ENCODE assay signal across 18 cellular contexts in the genomic region with DNA sequence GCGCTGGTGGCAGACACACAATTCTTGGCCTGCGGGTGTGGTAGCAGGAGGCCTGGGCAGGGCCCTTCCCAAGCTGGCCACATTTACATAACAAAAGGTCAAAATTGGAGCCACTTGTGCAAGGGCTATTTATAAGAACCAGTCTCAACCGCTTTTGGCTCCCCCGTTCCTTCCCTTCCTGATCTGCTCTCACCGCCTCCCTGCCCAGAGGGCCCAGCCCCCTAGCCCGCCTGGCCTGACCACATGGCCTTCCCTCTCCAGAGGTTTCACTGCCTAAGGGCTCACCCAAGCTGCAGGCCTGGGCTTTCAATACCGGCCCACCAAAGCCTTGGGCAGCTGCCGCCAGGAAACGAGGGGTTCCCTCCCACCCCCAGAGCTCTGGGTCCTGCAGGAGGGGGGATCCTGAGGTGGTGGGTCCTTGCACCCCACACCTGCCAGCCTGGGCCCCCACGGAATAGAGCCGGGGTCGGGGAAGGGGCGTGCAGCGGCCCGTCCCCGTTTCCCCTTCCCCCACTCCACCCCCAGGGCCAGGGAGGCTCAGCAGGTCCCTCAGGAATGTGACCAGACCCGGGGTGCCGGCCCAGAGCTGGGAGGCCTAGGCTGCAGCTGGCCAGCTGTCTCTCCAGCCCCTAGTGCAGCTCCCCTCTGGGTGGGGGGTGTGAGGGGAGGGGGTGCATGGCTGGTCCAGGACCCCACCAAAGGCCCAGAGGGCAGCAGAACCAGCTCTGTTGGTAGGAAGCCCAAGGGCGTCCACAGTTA. TPM values are rescaled to one million over a fixed set of nuclear protein-coding genes. Genes with fewer than 3 reads are reported as not detected.
"Had no signal": no experiment of that assay in that cellular context is flagged by ENCODE, and none has a peak within 500 bp of the region (broad histone marks: within the 10 kb centered on the region; RNA-seq: fewer than 3 reads in every experiment).

No MANE protein-coding gene starts in this region.

RNA-seq across cellular contexts. Expression of a gene that starts 25.4 kb away (rescaled TPM):
- total RNA-seq: skeletal muscle tissue, thoracic aorta, vagina had no signal
- polyA plus RNA-seq: fibroblast of lung had no signal

RNA-seq across cellular contexts. Expression of a gene that starts 35.1 kb away (rescaled TPM):
- total RNA-seq: colonic mucosa; endodermal cell; esophagus muscularis mucosa; fibroblast of lung; foreskin keratinocyte; left lobe of liver; mononuclear cell; natural killer cell treated with Interleukin-12 subunit alpha and Interleukin-12 subunit beta and Interleukin-15 and Interleukin-18, amount 100 ng/mL, for 72 hours; neural crest cell; omental fat pad; pancreas; posterior vena cava; sigmoid colon; skeletal muscle tissue; thoracic aorta; tibial nerve; vagina had no signal
- polyA plus RNA-seq: fibroblast of lung, foreskin keratinocyte, keratinocyte, sigmoid colon had no signal

RNA-seq across cellular contexts. Expression of a gene that starts 58.7 kb away (rescaled TPM):
- polyA plus RNA-seq: keratinocyte had no signal
